ENCODE assay signal across 12 cellular contexts in the genomic region with DNA sequence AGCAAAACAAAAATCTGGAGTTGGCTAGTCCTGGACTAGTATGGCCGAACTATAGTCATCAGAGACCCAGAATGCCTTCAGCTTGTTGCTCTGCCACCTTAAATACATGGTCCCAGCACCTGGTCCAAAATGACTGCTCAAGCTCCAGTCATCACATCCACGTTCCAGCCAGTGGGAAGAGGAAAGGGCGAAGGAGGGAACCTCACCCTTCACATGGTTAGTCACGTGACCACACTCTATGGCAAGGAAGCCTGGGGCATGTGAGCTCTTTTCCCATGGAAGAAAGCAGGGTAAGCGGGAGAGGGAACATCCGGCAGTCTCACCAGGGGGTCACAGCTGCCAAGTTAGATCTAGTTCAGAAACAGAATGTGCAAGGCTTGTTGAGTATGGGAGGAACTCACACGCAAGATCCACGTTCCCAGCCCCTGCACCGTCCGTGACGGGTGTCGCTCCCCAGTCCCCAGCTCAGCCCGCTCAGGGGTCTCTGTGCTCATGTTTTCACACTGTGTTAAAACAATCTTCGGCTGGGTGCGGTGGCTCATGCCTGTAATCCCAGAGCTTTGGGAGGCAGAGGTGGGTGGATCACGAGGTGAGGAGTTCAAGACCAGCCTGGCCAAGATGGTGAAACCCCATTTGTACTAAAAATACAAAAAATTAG. TPM values are rescaled to one million over a fixed set of nuclear protein-coding genes. Genes with fewer than 3 reads are reported as not detected.
DNase-seq lines count a peak whose midpoint lies in the region; ATAC-seq and TF ChIP-seq lines count a peak whose summit lies in the region.
"Had no signal": no experiment of that assay in that cellular context is flagged by ENCODE, and none has a peak within 500 bp of the region (broad histone marks: within the 10 kb centered on the region; RNA-seq: fewer than 3 reads in every experiment).

No MANE protein-coding gene starts in this region.

- H3K36me3 ChIP-seq in right atrium auricular region: no peaks in the 10 kb centered on the region
- H3K36me3 ChIP-seq in PC-3 (ENCODE audit: low read depth, low read length): no peaks in the 10 kb centered on the region

- peak overlapping the region; percentile 8 for H3K27ac Mint-ChIP-seq in glutamatergic neuron (ENCODE audit: unreplicated experiment)
- H3K27ac Mint-ChIP-seq: activated CD4-positive, alpha-beta T cell treated with anti-CD3 and anti-CD28 coated beads, Interleukin-2, amount 10 ng/mL, durations not matched to agents 24 days and 14 days; CD14-positive monocyte had no signal

- no peak overlapping the region for H3K4me2 ChIP-seq in PC-3 (ENCODE audit: low read length)

- no peak overlapping the region for H3K4me3 Mint-ChIP-seq in glutamatergic neuron (ENCODE audit: unreplicated experiment)
- H3K4me3 Mint-ChIP-seq: activated CD4-positive, alpha-beta T cell treated with anti-CD3 and anti-CD28 coated beads, Interleukin-2, amount 10 ng/mL, durations not matched to agents 24 days and 14 days had no signal

- peaks cover 3% of the 10 kb centered on the region for H3K9me3 Mint-ChIP-seq in glutamatergic neuron (ENCODE audit: unreplicated experiment)
- H3K9me3 Mint-ChIP-seq: activated CD4-positive, alpha-beta T cell treated with anti-CD3 and anti-CD28 coated beads, Interleukin-2, amount 10 ng/mL, durations not matched to agents 24 days and 14 days had no signal

- peaks cover 4% of the 10 kb centered on the region for H3K27me3 Mint-ChIP-seq in glutamatergic neuron (ENCODE audit: unreplicated experiment)

- 0 out of 2 replicates have a peak, but pooled peaks cover 17% of the 10 kb centered on the region for H3K79me2 ChIP-seq in PC-3 (ENCODE audit: low read length)

- no peaks in the 10 kb centered on the region for H3F3A ChIP-seq in PC-3 (ENCODE audit: low read length, unreplicated experiment)

- CTCF ChIA-PET in PC-3 (lab: Charles Lee): no interaction called here

- H3K9me3 ChIP-seq in right atrium auricular region: no peaks in the 10 kb centered on the region
- no peaks in the 10 kb centered on the region for H3K9me3 ChIP-seq in PC-3 (ENCODE audit: low read length)

- peak; percentile 9 for DNase-seq in left ventricle myocardium superior
- no peak for DNase-seq in right atrium auricular region (ENCODE audit: low spot score)
- DNase-seq in PC-3: peak; percentile 8
- DNase-seq in glutamatergic neuron: no peak
- no peak for DNase-seq in NOMO-1 (lab: John Stamatoyannopoulos, UW; ENCODE audit: unreplicated experiment in 2 of 2)
- DNase-seq in HK-2 (ENCODE audit: unreplicated experiment): no peak
- no peak for DNase-seq in GM13977 (ENCODE audit: low spot score)
- DNase-seq: activated CD4-positive, alpha-beta T cell treated with anti-CD3 and anti-CD28 coated beads, Interleukin-2, amount 10 ng/mL, durations not matched to agents 24 days and 14 days; activated naive CD4-positive, alpha-beta T cell treated with Interleukin-2 at 50 U/mL for 16 hours; effector CD8-positive, alpha-beta T cell had no signal

- peaks cover 6% of the 10 kb centered on the region for H3K4me1 Mint-ChIP-seq in glutamatergic neuron (ENCODE audit: low read depth, unreplicated experiment)

- intact Hi-C loops in left ventricle myocardium superior (cut with micrococcal nuclease) (no loop called here), PC-3 (cut with micrococcal nuclease) (loop anchor here (2.0 to 10.0 kb wide), 3 partner anchors 49 to 139 kb away; a partner anchor contains a TSS)

- no TSS peak for BruUV-seq in PC-3 (replicated peaks; lab: Mats Ljungman, UMichigan)

- POLR2A ChIA-PET in PC-3 (lab: Charles Lee; ENCODE audit: unreplicated experiment): no interaction called here

- TF ChIP-seq CTCF in right atrium auricular region (IDR thresholded peaks at IDR 0.05) (no peak), PC-3 (conservative IDR thresholded peaks at IDR 0.05; ENCODE audit: low read depth, low read length) (no peak), glutamatergic neuron (IDR thresholded peaks at IDR 0.05; ENCODE audit: partially characterized antibody, unreplicated experiment) (no peak), GM13977 (IDR thresholded peaks at IDR 0.05; ENCODE audit: extremely low read depth, insufficient read depth, missing control alignments) (no peak)

- H2AFZ ChIP-seq in PC-3 (ENCODE audit: low read length): no peak overlapping the region

- no peaks in the 10 kb centered on the region for H3K9me2 ChIP-seq in PC-3 (replicated peaks; ENCODE audit: low read length)

- H3K4me3 ChIP-seq in right atrium auricular region (no peak overlapping the region), PC-3 (ENCODE audit: low read length) (no peak overlapping the region)

- peaks cover 0 to 6% of the 10 kb centered on the region in 2 donors for H3K27me3 ChIP-seq in right atrium auricular region
- no peaks in the 10 kb centered on the region for H3K27me3 ChIP-seq in PC-3 (ENCODE audit: low read length)

- peaks cover 0 to 20% of the 10 kb centered on the region in 2 donors for H3K4me1 ChIP-seq in right atrium auricular region
- peaks cover 17% of the 10 kb centered on the region for H3K4me1 ChIP-seq in PC-3 (ENCODE audit: insufficient read depth, low read length)

- no peak for ATAC-seq in left ventricle myocardium superior
- no peak for ATAC-seq in PC-3
- ATAC-seq in HG03565 (IDR thresholded peaks at IDR 0.05; ENCODE audit: unreplicated experiment): no peak

- in situ Hi-C loops in GM13977 (cut with MboI; ENCODE audit: low pct_unique_long_range_greater_than_20kb, low sequenced_read_pairs, unreplicated experiment): no loop called here

- H3K27ac ChIP-seq in right atrium auricular region (no peak overlapping the region), PC-3 (ENCODE audit: low read length) (no peak overlapping the region)

- H3K9ac ChIP-seq in PC-3 (ENCODE audit: low read length): no peak overlapping the region

- H4K20me1 ChIP-seq in PC-3 (ENCODE audit: low read length): no peaks in the 10 kb centered on the region

- no peaks in the 10 kb centered on the region for H3K36me3 Mint-ChIP-seq in glutamatergic neuron (ENCODE audit: unreplicated experiment)
- H3K36me3 Mint-ChIP-seq: CD14-positive monocyte had no signal

RNA-seq across cellular contexts. Expression of a gene that starts 1.9 kb away (rescaled TPM):
- total RNA-seq in left ventricle myocardium superior (1.3 TPM), right atrium auricular region (under 1 TPM; 0.11 to 0.75 TPM), PC-3 (2014; rRNA removed) (16.6 and 22.5 TPM in 2 replicates), glutamatergic neuron (ENCODE audit: unreplicated experiment) (1.8 TPM)

RNA-seq across cellular contexts. Expression of a gene that starts 6.4 kb away (rescaled TPM):
- total RNA-seq in left ventricle myocardium superior (31.8 TPM), right atrium auricular region (10 to 100 TPM; 26.8 to 32.5 TPM), PC-3 (2014; rRNA removed) (53.0 and 91.0 TPM in 2 replicates), glutamatergic neuron (ENCODE audit: unreplicated experiment) (123 TPM)

RNA-seq across cellular contexts. Expression of a gene that starts 28.9 kb away (rescaled TPM):
- total RNA-seq in left ventricle myocardium superior: 47.5 TPM
- 10 to 100 TPM; 26.6 to 33.3 TPM for total RNA-seq in right atrium auricular region
- 85.4 and 112 TPM in 2 replicates for total RNA-seq in PC-3 (2014; rRNA removed)
- 26.5 TPM for total RNA-seq in glutamatergic neuron (ENCODE audit: unreplicated experiment)

RNA-seq across cellular contexts. Expression of a gene that starts 49.7 kb away (rescaled TPM):
- total RNA-seq in left ventricle myocardium superior: 0.84 TPM
- 1 to 10 TPM in 1 of 2 donors, under 1 TPM in 1; 0.43 to 1.0 TPM for total RNA-seq in right atrium auricular region
- total RNA-seq in PC-3 (2014; rRNA removed): 218 and 222 TPM in 2 replicates
- total RNA-seq in glutamatergic neuron (ENCODE audit: unreplicated experiment): not detected
- total RNA-seq: activated CD4-positive, alpha-beta T cell treated with anti-CD3 and anti-CD28 coated beads, Interleukin-2, amount 10 ng/mL, durations not matched to agents 24 days and 14 days had no signal

Comparison
In these comparisons a context has a peak if more than half of its experiments do, and no peak if none do; other contexts are left out.
1. DNase-seq: peak in left ventricle myocardium superior (single experiment) and PC-3 (single experiment); none in right atrium auricular region (single experiment), glutamatergic neuron (single experiment), NOMO-1 (0 of 2), HK-2 (single experiment) and GM13977 (single experiment).